In genomic region chr3:196179380-196180308, GRCh38 we compare ENCODE assay signal across 8 cellular contexts. TPM values are rescaled to one million over a fixed set of nuclear protein-coding genes. Genes with fewer than 3 reads are reported as not detected.
DNase-seq lines count a peak whose midpoint lies in the region; ATAC-seq and TF ChIP-seq lines count a peak whose summit lies in the region.

No MANE protein-coding gene starts in this region.

- H3K9me3 ChIP-seq in thymus (ENCODE audit: control insufficient read depth), result no peaks in the 10 kb centered on the region

- peak overlapping the region; percentile 38 for H3K4me3 ChIP-seq in thymus (ENCODE audit: low read length)

- WGBS in thymus, result 3% methylated on average over 24 of the region's 24 CpGs

- no peaks in the 10 kb centered on the region for H3K36me3 Mint-ChIP-seq in neural crest cell (ENCODE audit: low read depth)

- peak overlapping the region; percentile 99 for H3K27ac ChIP-seq in thymus (ENCODE audit: low read depth)

- ATAC-seq in HG02610 (IDR thresholded peaks at IDR 0.05; ENCODE audit: unreplicated experiment), result peak; percentile 70

- no peaks in the 10 kb centered on the region for H3K36me3 ChIP-seq in thymus (ENCODE audit: control insufficient read depth, insufficient read depth)

- H3K4me1 ChIP-seq in thymus (ENCODE audit: control insufficient read depth, insufficient read depth, low read length), result peaks cover 19% of the 10 kb centered on the region

- H3K9me3 Mint-ChIP-seq in neural crest cell, result no peaks in the 10 kb centered on the region

- peak overlapping the region; percentile 45 for H3K27ac Mint-ChIP-seq in neural crest cell (ENCODE audit: unreplicated experiment)

- peak; percentile 58 for DNase-seq in NCI-H146 (lab: John Stamatoyannopoulos, UW)
- DNase-seq in activated CD4-positive, alpha-beta T cell treated with anti-CD3 and anti-CD28 coated beads, Interleukin-2, amount 50 U/mL, for 24 hours (ENCODE audit: low read depth in 1 of 2, low spot score in 1 of 2), result peak; percentile 68 to 79
- peak; percentile 75 for DNase-seq in dermis blood vessel endothelial cell
- peak; percentile 35 for DNase-seq in neural crest cell (ENCODE audit: low read depth, low spot score)
- DNase-seq in NCI-H526 treated with DMSO at 0.1 percent for 48 hours (lab: John Stamatoyannopoulos, UW), result no peak

- no peak for TF ChIP-seq CTCF in neural crest cell (conservative IDR thresholded peaks at IDR 0.05)

- H3K4me3 Mint-ChIP-seq in neural crest cell, result peak overlapping the region; percentile 1

- H3K27me3 Mint-ChIP-seq in neural crest cell (ENCODE audit: low read depth), result no peaks in the 10 kb centered on the region

- no peaks in the 10 kb centered on the region for H3K27me3 ChIP-seq in thymus (ENCODE audit: control insufficient read depth, insufficient read depth)

- H3K4me1 Mint-ChIP-seq in neural crest cell, result peaks cover 30% of the 10 kb centered on the region

- peak; percentile 30 for TF ChIP-seq POLR2A in GM15510 (IDR thresholded peaks at IDR 0.05; ENCODE audit: borderline replicate concordance, extremely low read depth, insufficient read length)

RNA-seq across cellular contexts. Expression of gene ZDHHC19, which starts 31.6 kb away (rescaled TPM):
- total RNA-seq in dermis blood vessel endothelial cell (not detected in 2 replicates), neural crest cell (not detected in 2 replicates)
- 0.68 TPM for polyA plus RNA-seq in thymus

RNA-seq across cellular contexts. Expression of gene SLC51A, which starts 36.7 kb away (rescaled TPM):
- total RNA-seq in dermis blood vessel endothelial cell, result not detected in 2 replicates
- total RNA-seq in neural crest cell, result not detected in 2 replicates
- 2.1 TPM for polyA plus RNA-seq in thymus
